In the genomic region with DNA sequence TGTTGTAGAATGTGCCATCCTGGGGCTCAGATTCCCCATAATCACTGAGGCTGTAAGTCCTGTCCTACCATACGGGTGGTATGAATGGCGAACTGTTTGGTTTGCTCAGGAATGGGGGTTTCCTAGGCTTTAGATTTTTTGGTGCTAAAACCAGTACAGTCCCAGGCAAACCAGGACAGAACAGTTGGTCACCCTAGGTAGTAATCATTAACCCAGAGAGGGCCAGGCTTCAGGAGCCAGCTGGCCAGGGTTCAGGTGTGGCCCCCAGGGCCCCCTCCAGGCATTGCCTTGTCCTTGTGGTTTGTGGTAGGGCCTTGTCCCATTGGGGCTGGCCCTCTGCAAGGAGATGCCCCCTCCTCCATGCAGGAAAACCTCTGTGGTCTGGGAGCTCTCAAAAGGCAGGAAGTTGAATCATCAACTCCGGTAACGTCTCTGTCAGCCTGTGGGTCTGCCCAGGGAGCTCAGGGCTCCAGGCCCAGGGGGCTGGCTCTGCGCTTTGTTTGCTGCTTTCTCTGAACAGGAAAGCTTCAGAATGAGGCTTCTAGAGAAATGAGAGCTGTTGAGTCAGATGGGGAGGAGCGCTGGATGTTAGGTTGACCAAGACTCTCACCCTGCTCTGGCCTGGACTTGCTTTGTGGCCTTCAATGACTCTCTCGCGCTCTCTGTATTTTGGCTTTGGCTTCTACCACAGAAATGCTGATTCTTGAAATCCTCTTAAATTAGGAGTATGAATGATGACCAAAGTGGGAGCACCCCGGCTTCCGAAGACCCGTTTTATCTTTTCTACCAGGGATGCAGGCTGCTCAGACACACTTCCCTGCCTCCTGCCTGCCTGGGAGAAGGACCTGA, we compare ENCODE assay signal across 1 cellular context.
TF ChIP-seq lines count a peak whose summit lies in the region.

No MANE protein-coding gene starts in this region.

TF ChIP-seq in H1, 55 proteins besides CTCF, POLR2A, EP300 and RAD21:
- TF ChIP-seq TCF12 (IDR thresholded peaks at IDR 0.05; ENCODE audit: low read depth, low read length) (no peak), POLR2AphosphoS5 (IDR thresholded peaks at IDR 0.05; ENCODE audit: low read depth, low read length) (no peak), KDM4A (IDR thresholded peaks at IDR 0.05; ENCODE audit: low read depth, low read length, severe bottlenecking) (no peak), RBBP5 (IDR thresholded peaks at IDR 0.05; ENCODE audit: borderline replicate concordance, low read depth, low read length) (no peak), CBX8 (IDR thresholded peaks at IDR 0.05; ENCODE audit: borderline replicate concordance, low read depth, low read length) (no peak), KDM1A (IDR thresholded peaks at IDR 0.05; ENCODE audit: borderline replicate concordance, low read length) (no peak), JUND (IDR thresholded peaks at IDR 0.05; ENCODE audit: low read length) (no peak; the same call in 1 of the 2 replicates), TAF1 (IDR thresholded peaks at IDR 0.05; ENCODE audit: low read depth, low read length) (no peak), PHF8 (conservative IDR thresholded peaks at IDR 0.05; ENCODE audit: low read depth, low read length) (no peak), CEBPB (IDR thresholded peaks at IDR 0.05; ENCODE audit: low read depth, low read length) (no peak), SIX5 (IDR thresholded peaks at IDR 0.05; ENCODE audit: low read depth, low read length) (no peak)
- TF ChIP-seq, protein P1, sequence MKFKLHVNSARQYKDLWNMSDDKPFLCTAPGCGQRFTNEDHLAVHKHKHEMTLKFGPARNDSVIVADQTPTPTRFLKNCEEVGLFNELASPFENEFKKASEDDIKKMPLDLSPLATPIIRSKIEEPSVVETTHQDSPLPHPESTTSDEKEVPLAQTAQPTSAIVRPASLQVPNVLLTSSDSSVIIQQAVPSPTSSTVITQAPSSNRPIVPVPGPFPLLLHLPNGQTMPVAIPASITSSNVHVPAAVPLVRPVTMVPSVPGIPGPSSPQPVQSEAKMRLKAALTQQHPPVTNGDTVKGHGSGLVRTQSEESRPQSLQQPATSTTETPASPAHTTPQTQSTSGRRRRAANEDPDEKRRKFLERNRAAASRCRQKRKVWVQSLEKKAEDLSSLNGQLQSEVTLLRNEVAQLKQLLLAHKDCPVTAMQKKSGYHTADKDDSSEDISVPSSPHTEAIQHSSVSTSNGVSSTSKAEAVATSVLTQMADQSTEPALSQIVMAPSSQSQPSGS (IDR thresholded peaks at IDR 0.05; ENCODE audit: low read length): no peak
